In the genomic region with DNA sequence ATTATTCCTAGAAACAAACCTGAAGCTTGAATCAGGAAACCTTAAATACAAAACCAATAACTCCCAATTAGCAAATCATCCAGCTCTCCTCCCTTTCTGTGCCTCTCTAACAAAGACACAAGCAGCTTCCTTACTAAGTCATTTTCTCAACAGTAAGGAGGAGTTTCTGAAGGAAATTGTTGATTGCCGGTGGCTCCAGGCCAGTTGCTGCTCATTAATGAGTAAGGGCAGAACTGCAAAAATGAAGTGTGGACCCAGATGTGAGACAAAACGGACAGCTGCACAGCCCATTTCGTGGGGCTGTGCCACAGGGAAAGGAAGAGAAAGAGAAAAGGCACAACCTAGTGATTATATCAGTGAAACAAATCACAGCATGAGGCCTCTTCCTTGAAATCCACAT, we compare ENCODE assay signal across 17 cellular contexts. TPM values are rescaled to one million over a fixed set of nuclear protein-coding genes. Genes with fewer than 3 reads are reported as not detected.
"Had no signal": no experiment of that assay in that cellular context is flagged by ENCODE, and none has a peak within 500 bp of the region (broad histone marks: within the 10 kb centered on the region; RNA-seq: fewer than 3 reads in every experiment).

No MANE protein-coding gene starts in this region.

- H3K27me3 ChIP-seq: ascending aorta, gastroesophageal sphincter, hepatocyte, ovary, sigmoid colon, testis had no signal

- ATAC-seq: activated CD4-positive, alpha-beta T cell treated with anti-CD3 and anti-CD28 coated beads for 36 hours; activated CD8-positive, alpha-beta T cell treated with anti-CD3 and anti-CD28 coated beads, Interleukin-2, amount 10 ng/mL, durations not matched to agents 7 days and 5 days; gastroesophageal sphincter; mucosa of descending colon; natural killer cell treated with Interleukin-12 subunit alpha and Interleukin-12 subunit beta and Interleukin-15 and Interleukin-18, amount 100 ng/mL, for 72 hours; stimulated activated naive CD8-positive, alpha-beta T cell treated with anti-CD3 and anti-CD28 coated beads, Interleukin-15, Interleukin-2, amounts not matched to agents 100 U/mL and 50 U/mL, for 24 hours had no signal

- H3K4me2 ChIP-seq: hepatocyte had no signal

- H3K4me3 ChIP-seq: ascending aorta, gastroesophageal sphincter, hepatocyte, mucosa of descending colon, ovary, sigmoid colon, testis had no signal

- H3K79me2 ChIP-seq: hepatocyte had no signal

- DNase-seq: activated CD4-positive, alpha-beta T cell treated with anti-CD3 and anti-CD28 coated beads for 36 hours; activated CD8-positive, alpha-beta T cell treated with anti-CD3 and anti-CD28 coated beads, Interleukin-2, amount 10 ng/mL, durations not matched to agents 7 days and 5 days; activated naive CD4-positive, alpha-beta T cell; kidney glomerular epithelial cell; mucosa of descending colon; ovary; sigmoid colon; stimulated activated CD4-positive, alpha-beta T cell treated with anti-CD3 and anti-CD28 coated beads, Interleukin-2, amount 100 ng/mL, for 48 hours; stimulated activated naive CD8-positive, alpha-beta T cell treated with anti-CD3 and anti-CD28 coated beads, Interleukin-15, Interleukin-2, amounts not matched to agents 100 U/mL and 50 U/mL, for 24 hours; T-helper 9 cell; testis had no signal

- H2AFZ ChIP-seq: hepatocyte had no signal

- H3K36me3 ChIP-seq: ascending aorta, gastroesophageal sphincter, ovary, sigmoid colon had no signal

- H3K27ac ChIP-seq: ascending aorta, gastroesophageal sphincter, hepatocyte, ovary, sigmoid colon, VCaP had no signal

- H3K9me3 ChIP-seq: ascending aorta, gastroesophageal sphincter, mucosa of descending colon, ovary, sigmoid colon, testis had no signal

- H3K4me1 ChIP-seq: ascending aorta, gastroesophageal sphincter, sigmoid colon had no signal

RNA-seq across cellular contexts. Expression of a gene that starts 42.8 kb away (rescaled TPM):
- total RNA-seq: activated T-helper 1 cell treated with anti-CD3 and anti-CD28 coated beads, Interleukin-12 subunit alpha, Interleukin-12 subunit beta, Interleukin-2, Interleukin-4 antibody, amounts not matched to agents 30 ng/mL and 10 ng/mL and 1 ng/mL, durations not matched to agents 14 hours and 24 hours and 36 hours had no signal
